Comparison of ENCODE assay signal across 13 cellular contexts in the genomic region with DNA sequence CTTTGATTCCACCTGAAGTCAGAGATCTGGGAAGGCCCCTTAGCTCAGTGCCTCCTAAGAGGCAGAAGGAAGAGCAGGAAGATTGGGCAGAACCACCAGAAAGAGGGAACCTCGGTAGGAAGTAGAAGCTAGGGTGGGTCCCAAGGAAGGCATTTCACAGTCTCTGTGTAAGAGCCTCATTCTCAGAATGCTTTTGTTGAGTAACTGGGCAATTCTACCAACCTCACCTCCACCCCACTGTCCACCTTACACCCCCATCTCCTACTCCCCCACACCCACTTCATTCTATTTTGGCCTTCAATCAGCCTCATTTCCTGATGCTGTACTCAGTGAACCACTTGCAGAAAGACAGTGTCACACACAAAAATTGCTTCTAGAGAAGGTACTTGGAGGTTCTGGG. TPM values are rescaled to one million over a fixed set of nuclear protein-coding genes. Genes with fewer than 3 reads are reported as not detected.
A peak's percentile ranks its signal among the peaks of the same experiment; 100 is the strongest.
DNase-seq lines count a peak whose midpoint lies in the region; ATAC-seq and TF ChIP-seq lines count a peak whose summit lies in the region.
"Had no signal": no experiment of that assay in that cellular context is flagged by ENCODE, and none has a peak within 500 bp of the region (broad histone marks: within the 10 kb centered on the region; RNA-seq: fewer than 3 reads in every experiment).

No MANE protein-coding gene starts in this region.

- TF ChIP-seq EP300 in esophagus muscularis mucosa (IDR thresholded peaks at IDR 0.05), result no peak

- WGBS in mammary epithelial cell (ENCODE audit: low coverage, missing lambda C conversion rate), result 100% methylated on average over 1 of the region's 1 CpG
- 62% methylated on average over 1 of the region's 1 CpG for WGBS in esophagus muscularis mucosa
- WGBS in thyroid gland, 2 donors, result 71 to 75% methylated on average over 1 of the region's 1 CpG

- dilution Hi-C loops in mammary epithelial cell (cut with HindIII; ENCODE audit: low sequenced_read_pairs), result no loop called here

- intact Hi-C loops in mammary epithelial cell (cut with micrococcal nuclease) (no loop called here), breast epithelium (cut with DNase I; ENCODE audit: low total_unique reads) (no loop called here), esophagus muscularis mucosa (cut with DNase I) (no loop called here), thyroid gland (cut with DNase I) (no loop called here)

- no peak for TF ChIP-seq CTCF in mammary epithelial cell (conservative IDR thresholded peaks at IDR 0.05 in 1 of 2, IDR thresholded peaks at IDR 0.05 in 1 of 2; ENCODE audit: extremely low read depth in 1 of 2, insufficient read depth in 1 of 2, low read depth in 1 of 2, low read length in 2 of 2)
- TF ChIP-seq CTCF in breast epithelium (IDR thresholded peaks at IDR 0.05), result no peak
- TF ChIP-seq CTCF in esophagus muscularis mucosa (IDR thresholded peaks at IDR 0.05), result no peak
- no peak for TF ChIP-seq CTCF in thyroid gland (IDR thresholded peaks at IDR 0.05)

- H3K36me3 ChIP-seq in mammary epithelial cell (ENCODE audit: insufficient read depth, low read length) (peaks cover 23% of the 10 kb centered on the region), breast epithelium (no peaks in the 10 kb centered on the region), esophagus muscularis mucosa (peaks cover 0 to 44% (median 14%) of the 10 kb centered on the region in 4 donors), thyroid gland (peaks cover 0 to 3% of the 10 kb centered on the region in 2 donors)
- H3K36me3 ChIP-seq: thoracic aorta had no signal

- peaks cover 81% of the 10 kb centered on the region for H3K4me1 ChIP-seq in mammary epithelial cell (ENCODE audit: insufficient read depth, low read length)
- H3K4me1 ChIP-seq in breast epithelium, result peaks cover 0 to 4% of the 10 kb centered on the region in 2 donors
- peaks cover 64 to 91% (median 82%) of the 10 kb centered on the region in 4 donors for H3K4me1 ChIP-seq in esophagus muscularis mucosa
- H3K4me1 ChIP-seq in thyroid gland, result peaks cover 27 to 43% of the 10 kb centered on the region in 2 donors

- H2AFZ ChIP-seq in mammary epithelial cell (ENCODE audit: low read depth, low read length), result no peak overlapping the region

- H3K4me2 ChIP-seq in mammary epithelial cell (ENCODE audit: insufficient read depth, low read depth, low read length), result peak overlapping the region; percentile 39

- no peaks in the 10 kb centered on the region for H3K27me3 ChIP-seq in mammary epithelial cell (ENCODE audit: insufficient read depth, low read length)
- no peaks in the 10 kb centered on the region for H3K27me3 ChIP-seq in breast epithelium
- H3K27me3 ChIP-seq in esophagus muscularis mucosa, result no peaks in the 10 kb centered on the region
- H3K27me3 ChIP-seq in thyroid gland, result no peaks in the 10 kb centered on the region

- H3K79me2 ChIP-seq in mammary epithelial cell (ENCODE audit: insufficient read depth, low read length), result peaks cover 80% of the 10 kb centered on the region

- DNase-seq in mammary epithelial cell, result no peak
- DNase-seq in breast epithelium (ENCODE audit: low spot score in 2 of 2), result no peak
- DNase-seq in SKM-1 (lab: John Stamatoyannopoulos, UW; ENCODE audit: unreplicated experiment), result peak; percentile 47
- DNase-seq in esophagus muscularis mucosa (ENCODE audit: extremely low spot score), result no peak
- DNase-seq in thyroid gland, result no peak
- no peak for DNase-seq in NCI-H82 treated with DMSO at 0.1 percent for 48 hours (lab: John Stamatoyannopoulos, UW; ENCODE audit: unreplicated experiment)
- DNase-seq: activated gamma-delta T cell treated with Interleukin-2 at 50 U/mL for 16 hours; effector memory CD8-positive, alpha-beta T cell; NCI-H1105; nephron progenitor cell had no signal

- H3K4me3 ChIP-seq in mammary epithelial cell (replicated peaks in 1 of 3; ENCODE audit: insufficient read depth in 1 of 3, low read depth in 2 of 3, low read length in 3 of 3) (no peak overlapping the region), breast epithelium (no peak overlapping the region), esophagus muscularis mucosa (peak overlapping the region in 2 of 4 donors; percentile 4 to 10), thyroid gland (replicated peaks in 1 of 3) (no peak overlapping the region)
- H3K4me3 ChIP-seq: thoracic aorta had no signal

- no peaks in the 10 kb centered on the region for H3K9me3 ChIP-seq in mammary epithelial cell (replicated peaks; ENCODE audit: insufficient read depth, low read length)
- H3K9me3 ChIP-seq in breast epithelium, result no peaks in the 10 kb centered on the region
- no peaks in the 10 kb centered on the region for H3K9me3 ChIP-seq in esophagus muscularis mucosa
- no peaks in the 10 kb centered on the region for H3K9me3 ChIP-seq in thyroid gland
- H3K9me3 ChIP-seq: thoracic aorta had no signal

- BruUV-seq in mammary epithelial cell (replicated peaks; lab: Mats Ljungman, UMichigan), result no TSS peak

- TF ChIP-seq POLR2A in breast epithelium (IDR thresholded peaks at IDR 0.05), result no peak
- TF ChIP-seq POLR2A in esophagus muscularis mucosa (IDR thresholded peaks at IDR 0.05; ENCODE audit: low read depth), result no peak
- no peak for TF ChIP-seq POLR2A in thyroid gland (IDR thresholded peaks at IDR 0.05)

- CTCF ChIA-PET in mammary epithelial cell (lab: Charles Lee; ENCODE audit: low non-redundant PET), result no interaction called here

- peaks cover 4% of the 10 kb centered on the region for H4K20me1 ChIP-seq in mammary epithelial cell (ENCODE audit: insufficient read depth, low read length)

- in situ Hi-C loops in mammary epithelial cell (cut with MboI; ENCODE audit: low sequenced_read_pairs in 2 of 2), result no loop called here

- no peak overlapping the region for H3K9ac ChIP-seq in mammary epithelial cell (ENCODE audit: insufficient read depth, low read length)

- no peak overlapping the region for H3K27ac ChIP-seq in mammary epithelial cell (ENCODE audit: insufficient read depth, low read depth, low read length)
- H3K27ac ChIP-seq in breast epithelium, result peak overlapping the region in 1 of 2 donors; percentile 34
- peak overlapping the region; percentile 35 to 55 (median 44) for H3K27ac ChIP-seq in esophagus muscularis mucosa (replicated peaks in 1 of 4)
- peak overlapping the region in 2 of 3 donors; percentile 29 for H3K27ac ChIP-seq in thyroid gland

- no peak for ATAC-seq in HG02870 (IDR thresholded peaks at IDR 0.05; ENCODE audit: unreplicated experiment)
- ATAC-seq in GM19328 (IDR thresholded peaks at IDR 0.05; ENCODE audit: unreplicated experiment), result no peak
- ATAC-seq: effector memory CD8-positive, alpha-beta T cell had no signal

RNA-seq across cellular contexts. Expression of a gene that starts 3.5 kb away (rescaled TPM):
- total RNA-seq in mammary epithelial cell, result 100 to 1,000 TPM in 1 of 2 donors, 10 to 100 TPM in 1; 32.5 to 116 TPM
- 31.9 TPM for polyA plus RNA-seq in mammary epithelial cell
- 38.5 TPM for polyA minus RNA-seq in mammary epithelial cell
- total RNA-seq in breast epithelium, result 10 to 100 TPM in 2 of 3 donors, 1 to 10 TPM in 1; 4.3 to 22.9 (median 13.5) TPM
- 10 to 100 TPM in 1 of 4 donors, 1 to 10 TPM in 3; 6.6 to 20.0 (median 8.2) TPM for total RNA-seq in esophagus muscularis mucosa
- total RNA-seq in thyroid gland, result 10 to 100 TPM in 3 of 4 donors, 1 to 10 TPM in 1; 5.8 to 13.0 (median 12.6) TPM

RNA-seq across cellular contexts. Expression of a gene that starts 17.1 kb away (rescaled TPM):
- total RNA-seq in mammary epithelial cell (under 1 TPM; under 0.01 to 0.54 TPM), breast epithelium (not detected), esophagus muscularis mucosa (not detected), thyroid gland (under 1 TPM in 3 of 4 donors, not detected in 1; 0.29 to 0.45 (median 0.29) TPM)
- polyA plus RNA-seq in mammary epithelial cell, result 0.07 TPM
- not detected for polyA minus RNA-seq in mammary epithelial cell
- total RNA-seq: thoracic aorta had no signal

RNA-seq across cellular contexts. Expression of a gene that starts 40.0 kb away (rescaled TPM):
- total RNA-seq in mammary epithelial cell (10 to 100 TPM; 64.0 to 65.0 TPM), breast epithelium (10 to 100 TPM; 72.2 to 93.4 (median 86.3) TPM), esophagus muscularis mucosa (100 to 1,000 TPM in 2 of 4 donors, 10 to 100 TPM in 2; 84.8 to 126 (median 101) TPM), thyroid gland (100 to 1,000 TPM in 1 of 4 donors, 10 to 100 TPM in 3; 58.2 to 106 (median 87.8) TPM)
- polyA plus RNA-seq in mammary epithelial cell, result 92.4 TPM
- 130 TPM for polyA minus RNA-seq in mammary epithelial cell

RNA-seq across cellular contexts. Expression of a gene that starts 58.7 kb away (rescaled TPM):
- total RNA-seq in mammary epithelial cell, result 10 to 100 TPM; 61.2 to 83.3 TPM
- polyA plus RNA-seq in mammary epithelial cell, result 33.0 TPM
- 131 TPM for polyA minus RNA-seq in mammary epithelial cell
- total RNA-seq in breast epithelium, result 100 to 1,000 TPM; 133 to 196 (median 158) TPM
- total RNA-seq in esophagus muscularis mucosa, result 10 to 100 TPM; 58.3 to 94.3 (median 62.2) TPM
- total RNA-seq in thyroid gland, result 100 to 1,000 TPM; 148 to 247 (median 163) TPM
